ENCODE assay signal across 27 cellular contexts in genomic region chr4:148634476-148634875, GRCh38.
DNase-seq lines count a peak whose midpoint lies in the region; ATAC-seq, FAIRE-seq and TF ChIP-seq lines count a peak whose summit lies in the region.
"Had no signal": no experiment of that assay in that cellular context is flagged by ENCODE, and none has a peak within 500 bp of the region (broad histone marks: within the 10 kb centered on the region; RNA-seq: fewer than 3 reads in every experiment).

No MANE protein-coding gene starts in this region.

- no peak overlapping the region for H4K91ac ChIP-seq in IMR-90 (ENCODE audit: insufficient read depth, low read depth, low read length)

- no peaks in the 10 kb centered on the region for H3K79me2 ChIP-seq in keratinocyte (ENCODE audit: control insufficient read depth, insufficient read depth, low read length)

- DNase-seq in A172 (ENCODE audit: low spot score): peak; percentile 68
- DNase-seq in IMR-90: peak; percentile 20
- DNase-seq in amniotic epithelial cell (ENCODE audit: low read depth): peak; percentile 75
- no peak for DNase-seq in keratinocyte (ENCODE audit: low read depth, low spot score)
- no peak for DNase-seq in activated naive CD4-positive, alpha-beta T cell treated with anti-CD3 and anti-CD28 coated beads, Interleukin-2, amount 10 ng/mL, durations not matched to agents 7 days and 5 days
- no peak for DNase-seq in caudate nucleus (lab: John Stamatoyannopoulos, UW)
- no peak for DNase-seq in UCSD-AML1 (lab: John Stamatoyannopoulos, UW; ENCODE audit: unreplicated experiment)
- DNase-seq: activated CD4-positive, alpha-beta T cell treated with anti-CD3 and anti-CD28 coated beads for 1 hour; activated effector memory CD4-positive, alpha-beta T cell treated with anti-CD3 and anti-CD28 coated beads, Interleukin-2, amount 50 U/mL, for 16 hours; DMS153; erythroblast; H9; immature natural killer cell; mesenchymal stem cell; MG63; NCI-H1694; NCI-H446; psoas muscle; stimulated activated CD4-positive, alpha-beta T cell treated with anti-CD3 and anti-CD28 coated beads, Interleukin-12 subunit alpha, Interleukin-12 subunit beta, amount 100 ng/mL, for 4 hours; stimulated activated naive CD4-positive, alpha-beta T cell; T1000 had no signal

- no peaks in the 10 kb centered on the region for H3K4me1 Mint-ChIP-seq in activated naive CD4-positive, alpha-beta T cell treated with anti-CD3 and anti-CD28 coated beads, Interleukin-2, amount 10 ng/mL, durations not matched to agents 7 days and 5 days
- H3K4me1 Mint-ChIP-seq: H9, immature natural killer cell, nephron had no signal

- H3K36me3 Mint-ChIP-seq in activated naive CD4-positive, alpha-beta T cell treated with anti-CD3 and anti-CD28 coated beads, Interleukin-2, amount 10 ng/mL, durations not matched to agents 7 days and 5 days: no peaks in the 10 kb centered on the region
- H3K36me3 Mint-ChIP-seq: immature natural killer cell, type B pancreatic cell had no signal

- BruUV-seq in IMR-90 (replicated peaks; lab: Mats Ljungman, UMichigan): no TSS peak

- H3K9me3 ChIP-seq in IMR-90 (ENCODE audit: control insufficient read depth, insufficient read depth, low read length): peaks cover 5% of the 10 kb centered on the region; the same call in 1 of the 2 replicates
- H3K9me3 ChIP-seq in keratinocyte (ENCODE audit: control insufficient read depth, low read depth, low read length): no peaks in the 10 kb centered on the region
- H3K9me3 ChIP-seq: A549, ascending aorta, MG63 had no signal

- H3K4me2 ChIP-seq in IMR-90 (ENCODE audit: low read depth, low read length) (no peak overlapping the region), keratinocyte (ENCODE audit: control insufficient read depth, extremely low read depth, insufficient read depth, low read depth, low read length) (no peak overlapping the region)
- H3K4me2 ChIP-seq: A549 had no signal

- H3K56ac ChIP-seq in IMR-90 (ENCODE audit: extremely low read depth, insufficient read depth, low read length): no peak overlapping the region

- H3K23ac ChIP-seq in IMR-90 (ENCODE audit: low read depth, low read length): no peak overlapping the region

- H2BK5ac ChIP-seq in IMR-90 (ENCODE audit: low read depth, low read length, poor library complexity, severe bottlenecking): no peak overlapping the region

- no peak overlapping the region for H3K4me3 Mint-ChIP-seq in activated naive CD4-positive, alpha-beta T cell treated with anti-CD3 and anti-CD28 coated beads, Interleukin-2, amount 10 ng/mL, durations not matched to agents 7 days and 5 days
- H3K4me3 Mint-ChIP-seq: H9, immature natural killer cell, nephron, type B pancreatic cell had no signal

- H3K79me1 ChIP-seq in IMR-90 (ENCODE audit: low read depth in 1 of 2, low read length in 2 of 2): no peaks in the 10 kb centered on the region

- no peak overlapping the region for H3K14ac ChIP-seq in IMR-90 (replicated peaks; ENCODE audit: low read depth, low read length)

- H4K5ac ChIP-seq in IMR-90 (ENCODE audit: low read depth, low read length): no peak overlapping the region

- intact Hi-C loops in IMR-90 (cut with micrococcal nuclease): no loop called here

- no peak overlapping the region for H3K4ac ChIP-seq in IMR-90 (ENCODE audit: low read depth, low read length)

- in situ Hi-C loops in IMR-90 (cut with MboI; ENCODE audit: low sequenced_read_pairs): no loop called here

- ATAC-seq in IMR-90 (ENCODE audit: low read depth) (no peak), GM21737 (IDR thresholded peaks at IDR 0.05; ENCODE audit: unreplicated experiment) (no peak)
- ATAC-seq: A549, psoas muscle had no signal

- H4K8ac ChIP-seq in IMR-90 (ENCODE audit: low read depth in 2 of 2, low read length in 2 of 2): no peak overlapping the region

- POLR2A ChIA-PET in IMR-90 (lab: Charles Lee; ENCODE audit: unreplicated experiment): no interaction called here

- H2BK20ac ChIP-seq in IMR-90 (ENCODE audit: low read depth, low read length): no peak overlapping the region

- no peak overlapping the region for H2BK15ac ChIP-seq in IMR-90 (ENCODE audit: low read depth, low read length)

- no peaks in the 10 kb centered on the region for H3K36me3 ChIP-seq in IMR-90 (ENCODE audit: control insufficient read depth, insufficient read depth, low read length)
- no peaks in the 10 kb centered on the region for H3K36me3 ChIP-seq in keratinocyte (ENCODE audit: control insufficient read depth in 2 of 2, extremely low read depth in 1 of 2, insufficient read depth in 2 of 2, low read length in 2 of 2)
- H3K36me3 ChIP-seq: ascending aorta, MG63 had no signal

- FAIRE-seq in keratinocyte (lab: Jason Lieb, UNC): peak; percentile 56
- FAIRE-seq: A549 had no signal

- no peak overlapping the region for H2AK9ac ChIP-seq in IMR-90 (replicated peaks; ENCODE audit: low read depth, low read length, poor library complexity)

- H3K27me3 ChIP-seq in IMR-90 (ENCODE audit: control insufficient read depth, insufficient read depth, low read length) (no peaks in the 10 kb centered on the region), keratinocyte (ENCODE audit: control insufficient read depth, extremely low read depth, insufficient read depth, low read length) (no peaks in the 10 kb centered on the region)
- H3K27me3 ChIP-seq: ascending aorta, MG63 had no signal

- TF ChIP-seq RAD21 in IMR-90 (IDR thresholded peaks at IDR 0.05; ENCODE audit: low read length): no peak

- H3K4me1 ChIP-seq in IMR-90 (ENCODE audit: control insufficient read depth, insufficient read depth, low read length) (no peaks in the 10 kb centered on the region), keratinocyte (ENCODE audit: control insufficient read depth, extremely low read depth, insufficient read depth, low read length) (peaks cover 3% of the 10 kb centered on the region)
- H3K4me1 ChIP-seq: A549, ascending aorta, psoas muscle had no signal

- no peak for TF ChIP-seq POLR2A in IMR-90 (IDR thresholded peaks at IDR 0.05; ENCODE audit: low read depth, low read length)

- no peaks in the 10 kb centered on the region for H4K20me1 ChIP-seq in IMR-90 (ENCODE audit: insufficient read depth, low read length)
- H4K20me1 ChIP-seq in keratinocyte (ENCODE audit: control insufficient read depth, extremely low read depth, insufficient read depth, low read length): no peaks in the 10 kb centered on the region

- no peak overlapping the region for H3K18ac ChIP-seq in IMR-90 (ENCODE audit: low read depth, low read length)

- H3K4me3 ChIP-seq in IMR-90 (ENCODE audit: insufficient read depth, low read depth, low read length) (no peak overlapping the region), keratinocyte (ENCODE audit: control insufficient read depth in 2 of 3, extremely low read depth in 1 of 3, insufficient read depth in 2 of 3, low read depth in 1 of 3, low read length in 3 of 3) (no peak overlapping the region)
- H3K4me3 ChIP-seq: A549, ascending aorta, MG63, psoas muscle had no signal

- no peaks in the 10 kb centered on the region for H3K27me3 Mint-ChIP-seq in activated naive CD4-positive, alpha-beta T cell treated with anti-CD3 and anti-CD28 coated beads, Interleukin-2, amount 10 ng/mL, durations not matched to agents 7 days and 5 days

- CTCF ChIA-PET in IMR-90 (lab: Yijun Ruan, JAX): no interaction called here
- CTCF ChIA-PET in activated naive CD4-positive, alpha-beta T cell treated with anti-CD3 and anti-CD28 coated beads, Interleukin-2, amount 10 ng/mL, durations not matched to agents 7 days and 5 days (lab: Charles Lee): no interaction called here

- no peak overlapping the region for H2AK5ac ChIP-seq in IMR-90 (ENCODE audit: low read depth, low read length)

- H3K9me3 Mint-ChIP-seq in activated naive CD4-positive, alpha-beta T cell treated with anti-CD3 and anti-CD28 coated beads, Interleukin-2, amount 10 ng/mL, durations not matched to agents 7 days and 5 days: peaks cover 18% of the 10 kb centered on the region

- H3K9ac ChIP-seq in IMR-90 (ENCODE audit: low read depth, low read length) (no peak overlapping the region), keratinocyte (ENCODE audit: control insufficient read depth, extremely low read depth, insufficient read depth, low read length) (no peak overlapping the region)

- no peak overlapping the region for H2AFZ ChIP-seq in IMR-90 (replicated peaks; ENCODE audit: low read length, poor library complexity)
- H2AFZ ChIP-seq in keratinocyte (ENCODE audit: control insufficient read depth, low read length): no peak overlapping the region

- no peaks in the 10 kb centered on the region for H3K9me1 ChIP-seq in IMR-90 (ENCODE audit: insufficient read depth, low read length)
- H3K9me1 ChIP-seq in keratinocyte (ENCODE audit: control insufficient read depth, extremely low read depth, insufficient read depth, low read length): no peaks in the 10 kb centered on the region

- dilution Hi-C loops in IMR-90 (cut with HindIII; ENCODE audit: low sequenced_read_pairs, unreplicated experiment): no loop called here
- dilution Hi-C loops in keratinocyte (cut with MboI; ENCODE audit: extremely low pct_ligation_motif_present, low sequenced_read_pairs): no loop called here

- H3K27ac ChIP-seq in IMR-90 (ENCODE audit: insufficient read depth, low read length): no peak overlapping the region
- no peak overlapping the region for H3K27ac ChIP-seq in keratinocyte (ENCODE audit: control insufficient read depth, insufficient read depth, low read length)
- H3K27ac ChIP-seq in caudate nucleus (ENCODE audit: low read depth, low read length): no peak overlapping the region
- H3K27ac ChIP-seq: A549, ascending aorta, C4-2B, psoas muscle had no signal

- no peak for TF ChIP-seq CTCF in IMR-90 (conservative IDR thresholded peaks at IDR 0.05; ENCODE audit: low read depth, low read length)
- TF ChIP-seq CTCF in keratinocyte (optimal IDR thresholded peaks at IDR 0.05 in 1 of 3, IDR thresholded peaks at IDR 0.05 in 1 of 3, conservative IDR thresholded peaks at IDR 0.05 in 1 of 3; ENCODE audit: extremely low read depth in 1 of 3, insufficient read depth in 2 of 3, low read length in 3 of 3): peak in 1 of 3 experiments; percentile 4

- no peak overlapping the region for H3K27ac Mint-ChIP-seq in activated naive CD4-positive, alpha-beta T cell treated with anti-CD3 and anti-CD28 coated beads, Interleukin-2, amount 10 ng/mL, durations not matched to agents 7 days and 5 days
- H3K27ac Mint-ChIP-seq: H9, immature natural killer cell, nephron, type B pancreatic cell had no signal

- WGBS in IMR-90 (ENCODE audit: extremely low coverage in 2 of 2, insufficient read length in 1 of 2), 2 experiments: no CpG with 5 or more reads among the region's 3 CpGs

- no peak overlapping the region for H2BK120ac ChIP-seq in IMR-90 (ENCODE audit: low read depth, low read length)

TF ChIP-seq in IMR-90, 13 proteins besides CTCF, POLR2A, EP300 and RAD21 (continues in another document):
- no peak for TF ChIP-seq USF2 (IDR thresholded peaks at IDR 0.05; ENCODE audit: low read depth, low read length)
- TF ChIP-seq FOS (IDR thresholded peaks at IDR 0.05; ENCODE audit: low read depth, low read length): no peak
- TF ChIP-seq CHD1 (IDR thresholded peaks at IDR 0.05; ENCODE audit: low read depth, low read length): no peak

Comparison
In these comparisons a context has a peak if more than half of its experiments do, and no peak if none do; other contexts are left out.
1. DNase-seq: peak in A172 (single experiment), IMR-90 (single experiment) and amniotic epithelial cell (single experiment); none in keratinocyte (single experiment), activated naive CD4-positive, alpha-beta T cell treated with anti-CD3 and anti-CD28 coated beads, Interleukin-2, amount 10 ng/mL, durations not matched to agents 7 days and 5 days (single experiment), caudate nucleus (0 of 61) and UCSD-AML1 (single experiment).